ENCODE assay signal across 9 cellular contexts in the genomic region with DNA sequence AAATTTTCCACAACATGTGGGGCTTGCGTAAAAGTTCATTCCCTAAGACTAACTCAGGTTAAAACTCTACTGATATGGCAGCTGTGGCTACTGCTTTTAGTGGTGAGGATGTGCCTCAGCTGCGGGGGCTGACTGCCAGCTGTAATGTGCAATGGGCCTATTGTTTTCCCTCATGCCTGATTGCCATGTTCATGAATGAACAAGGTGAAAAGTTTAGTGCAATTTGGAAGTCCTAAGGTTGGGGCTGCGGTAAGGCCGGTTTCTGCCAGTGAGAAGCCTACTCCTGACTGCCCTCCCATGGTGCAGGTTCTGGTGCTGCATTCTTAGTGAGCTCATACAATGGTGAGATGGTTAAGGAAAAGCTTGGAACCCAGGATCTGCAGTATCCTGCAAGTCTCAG. TPM values are rescaled to one million over a fixed set of nuclear protein-coding genes. Genes with fewer than 3 reads are reported as not detected.
"Had no signal": no experiment of that assay in that cellular context is flagged by ENCODE, and none has a peak within 500 bp of the region (broad histone marks: within the 10 kb centered on the region; RNA-seq: fewer than 3 reads in every experiment).

No MANE protein-coding gene starts in this region.

- H3K4me1 Mint-ChIP-seq: IgD-negative memory B cell had no signal

- H3K36me3 ChIP-seq: HAP-1 had no signal

- H3K27ac ChIP-seq: GM23248, HL-60 had no signal

- H3K4me1 ChIP-seq: HAP-1 had no signal

- H3K4me3 Mint-ChIP-seq: HFFc6, IgD-negative memory B cell had no signal

- H3K27ac Mint-ChIP-seq: HFFc6, IgD-negative memory B cell had no signal

- ATAC-seq: HCT116, HepG2 had no signal

- DNase-seq: GM23248, GOT3, H7, HFFc6 had no signal

- H3K4me3 ChIP-seq: GM23248, HAP-1 had no signal

- H3K36me3 Mint-ChIP-seq: IgD-negative memory B cell had no signal

RNA-seq across cellular contexts. Expression of a gene that starts 10.9 kb away (rescaled TPM):
- total RNA-seq: GM23248 had no signal
